Comparison of ENCODE assay signal across 9 cellular contexts in genomic region chr7:100745184-100745583, GRCh38. TPM values are rescaled to one million over a fixed set of nuclear protein-coding genes. Genes with fewer than 3 reads are reported as not detected.
DNase-seq lines count a peak whose midpoint lies in the region; ATAC-seq, FAIRE-seq and TF ChIP-seq lines count a peak whose summit lies in the region.
"Had no signal": no experiment of that assay in that cellular context is flagged by ENCODE, and none has a peak within 500 bp of the region (broad histone marks: within the 10 kb centered on the region; RNA-seq: fewer than 3 reads in every experiment).

No MANE protein-coding gene starts in this region.

- intact Hi-C loops in HepG2 (cut with micrococcal nuclease; ENCODE audit: unreplicated experiment): no loop called here

- TF ChIP-seq EP300 in HepG2 (IDR thresholded peaks at IDR 0.05; ENCODE audit: low read depth in 2 of 2, low read length in 2 of 2) (no peak), HepG2 (CRISPR knock-in tag; IDR thresholded peaks at IDR 0.05; ENCODE audit: borderline replicate concordance) (no peak)

- in situ Hi-C loops in HepG2 (cut with HindIII; ENCODE audit: extremely low pct_ligation_motif_present, low pct_unique_long_range_greater_than_20kb): no loop called here

- H3K9me3 ChIP-seq in liver (ENCODE audit: control insufficient read depth in 4 of 4, low read length in 3 of 4) (no peaks in the 10 kb centered on the region), HepG2 (ENCODE audit: low read length) (no peaks in the 10 kb centered on the region)
- H3K9me3 ChIP-seq in effector memory CD4-positive, alpha-beta T cell (ENCODE audit: control insufficient read depth, low read length): no peaks in the 10 kb centered on the region

- H4K20me1 ChIP-seq in HepG2 (ENCODE audit: insufficient read depth, low read length): no peaks in the 10 kb centered on the region

- peaks cover 4% of the 10 kb centered on the region for H3K9me3 Mint-ChIP-seq in activated naive CD8-positive, alpha-beta T cell treated with anti-CD3 and anti-CD28 coated beads, Interleukin-2, amount 50 U/mL, for 24 hours
- no peaks in the 10 kb centered on the region for H3K9me3 Mint-ChIP-seq in stimulated activated effector memory CD8-positive, alpha-beta T cell treated with anti-CD3 and anti-CD28 coated beads, Interleukin-12 subunit alpha, Interleukin-12 subunit beta, amount 100 ng/mL, for 72 hours

- WGBS in liver: 6% methylated on average over 27 of the region's 28 CpGs
- WGBS in HepG2 (ENCODE audit: low lambda C conversion rate): 86% methylated on average over 27 of the region's 28 CpGs

- no peaks in the 10 kb centered on the region for H3K79me2 ChIP-seq in HepG2 (ENCODE audit: insufficient read depth, low read length)

- FAIRE-seq in HepG2 (lab: Jason Lieb, UNC): no peak

- TF ChIP-seq CTCF in liver (IDR thresholded peaks at IDR 0.05; ENCODE audit: low read depth, low read length, missing input control) (no peak), HepG2 (CRISPR knock-in tag; IDR thresholded peaks at IDR 0.05) (no peak)

- DNase-seq in HepG2 (ENCODE audit: low spot score) (no peak), hippocampal formation (lab: John Stamatoyannopoulos, UW) (peak; percentile 3 to 21), NCI-H1048 (lab: John Stamatoyannopoulos, UW) (no peak)
- peak; percentile 26 for DNase-seq in activated naive CD8-positive, alpha-beta T cell treated with anti-CD3 and anti-CD28 coated beads, Interleukin-2, amount 50 U/mL, for 24 hours
- DNase-seq in stimulated activated effector memory CD8-positive, alpha-beta T cell treated with anti-CD3 and anti-CD28 coated beads, Interleukin-12 subunit alpha, Interleukin-12 subunit beta, amount 100 ng/mL, for 72 hours (ENCODE audit: low spot score in 2 of 2): peak in 1 of 2 donors; percentile 58
- no peak for DNase-seq in effector memory CD4-positive, alpha-beta T cell

- H3K36me3 Mint-ChIP-seq in activated naive CD8-positive, alpha-beta T cell treated with anti-CD3 and anti-CD28 coated beads, Interleukin-2, amount 50 U/mL, for 24 hours (ENCODE audit: low read depth): no peaks in the 10 kb centered on the region
- no peaks in the 10 kb centered on the region for H3K36me3 Mint-ChIP-seq in stimulated activated effector memory CD8-positive, alpha-beta T cell treated with anti-CD3 and anti-CD28 coated beads, Interleukin-12 subunit alpha, Interleukin-12 subunit beta, amount 100 ng/mL, for 72 hours

- H3K36me3 ChIP-seq in liver (ENCODE audit: control insufficient read depth in 4 of 4, insufficient read depth in 3 of 4, low read depth in 1 of 4, low read length in 3 of 4): no peaks in the 10 kb centered on the region
- no peaks in the 10 kb centered on the region for H3K36me3 ChIP-seq in HepG2 (replicated peaks in 1 of 2; ENCODE audit: control insufficient read depth in 1 of 2, insufficient read depth in 2 of 2, low read length in 2 of 2)
- no peaks in the 10 kb centered on the region for H3K36me3 ChIP-seq in effector memory CD4-positive, alpha-beta T cell (ENCODE audit: control insufficient read depth, insufficient read depth, low read length)

- CTCF ChIA-PET in HepG2 (lab: Yijun Ruan, JAX; ENCODE audit: low intra/inter-chr PET ratio, low total read pairs): no interaction called here

- TF ChIP-seq POLR2A in HepG2 (IDR thresholded peaks at IDR 0.05; ENCODE audit: insufficient read depth in 1 of 2, low read depth in 2 of 2, low read length in 2 of 2) (no peak), GM18505 (IDR thresholded peaks at IDR 0.05; ENCODE audit: borderline replicate concordance, extremely low read depth, insufficient read depth, insufficient read length) (no peak)

- H3K4me1 ChIP-seq in liver (ENCODE audit: control insufficient read depth in 4 of 4, insufficient read depth in 4 of 4, low read length in 3 of 4) (no peaks in the 10 kb centered on the region), HepG2 (ENCODE audit: insufficient read depth, low read length) (peaks cover 6% of the 10 kb centered on the region)
- no peaks in the 10 kb centered on the region for H3K4me1 ChIP-seq in effector memory CD4-positive, alpha-beta T cell (ENCODE audit: control insufficient read depth, insufficient read depth, low read length, poor library complexity, severe bottlenecking)

- H3K4me1 Mint-ChIP-seq in activated naive CD8-positive, alpha-beta T cell treated with anti-CD3 and anti-CD28 coated beads, Interleukin-2, amount 50 U/mL, for 24 hours: peaks cover 2% of the 10 kb centered on the region
- peaks cover 7% of the 10 kb centered on the region for H3K4me1 Mint-ChIP-seq in stimulated activated effector memory CD8-positive, alpha-beta T cell treated with anti-CD3 and anti-CD28 coated beads, Interleukin-12 subunit alpha, Interleukin-12 subunit beta, amount 100 ng/mL, for 72 hours

- peaks cover 27% of the 10 kb centered on the region for H3K27me3 Mint-ChIP-seq in activated naive CD8-positive, alpha-beta T cell treated with anti-CD3 and anti-CD28 coated beads, Interleukin-2, amount 50 U/mL, for 24 hours

- TF ChIP-seq RAD21 in liver (IDR thresholded peaks at IDR 0.05) (no peak), HepG2 (CRISPR knock-in tag; IDR thresholded peaks at IDR 0.05) (no peak)

- H2AFZ ChIP-seq in HepG2 (ENCODE audit: low read length): no peak overlapping the region

- peak overlapping the region; percentile 54 for H3K27ac Mint-ChIP-seq in activated naive CD8-positive, alpha-beta T cell treated with anti-CD3 and anti-CD28 coated beads, Interleukin-2, amount 50 U/mL, for 24 hours
- H3K27ac Mint-ChIP-seq in stimulated activated effector memory CD8-positive, alpha-beta T cell treated with anti-CD3 and anti-CD28 coated beads, Interleukin-12 subunit alpha, Interleukin-12 subunit beta, amount 100 ng/mL, for 72 hours: peak overlapping the region; percentile 50

- no peak overlapping the region for H3K4me2 ChIP-seq in HepG2 (ENCODE audit: low read depth, low read length)

- POLR2A ChIA-PET in HepG2 (lab: Yijun Ruan, JAX): no interaction called here

- H3K9ac ChIP-seq in liver (ENCODE audit: low read depth in 1 of 2, low read length in 2 of 2) (no peak overlapping the region), HepG2 (ENCODE audit: insufficient read depth, low read depth, low read length) (no peak overlapping the region)

- no peak for ATAC-seq in HepG2
- peak; percentile 40 for ATAC-seq in activated naive CD8-positive, alpha-beta T cell treated with anti-CD3 and anti-CD28 coated beads, Interleukin-2, amount 50 U/mL, for 24 hours
- peak; percentile 59 for ATAC-seq in stimulated activated effector memory CD8-positive, alpha-beta T cell treated with anti-CD3 and anti-CD28 coated beads, Interleukin-12 subunit alpha, Interleukin-12 subunit beta, amount 100 ng/mL, for 72 hours
- no peak for ATAC-seq in GM18505 (IDR thresholded peaks at IDR 0.05; ENCODE audit: unreplicated experiment)

- BruUV-seq in HepG2 (replicated peaks; lab: Mats Ljungman, UMichigan): no TSS peak

- no peak overlapping the region for H3K27ac ChIP-seq in liver (ENCODE audit: low read depth in 1 of 2, low read length in 2 of 2)
- no peak overlapping the region for H3K27ac ChIP-seq in HepG2 (ENCODE audit: extremely low read length, insufficient read depth, low read length)
- H3K27ac ChIP-seq in effector memory CD4-positive, alpha-beta T cell (ENCODE audit: insufficient read depth, low read length, poor library complexity, severe bottlenecking): no peak overlapping the region

- H3K4me3 ChIP-seq in liver (ENCODE audit: low read depth in 1 of 3, low read length in 3 of 3) (peak overlapping the region in 2 of 3 donors; percentile 24 to 39), HepG2 (replicated peaks in 1 of 3; ENCODE audit: insufficient read depth in 1 of 3, low read depth in 2 of 3, low read length in 3 of 3) (no peak overlapping the region)
- H3K4me3 ChIP-seq in effector memory CD4-positive, alpha-beta T cell (ENCODE audit: insufficient read depth, low read depth, low read length, poor library complexity, severe bottlenecking): no peak overlapping the region

- H3K27me3 ChIP-seq in liver (ENCODE audit: control insufficient read depth in 4 of 4, insufficient read depth in 4 of 4, low read length in 3 of 4): no peaks in the 10 kb centered on the region
- no peaks in the 10 kb centered on the region for H3K27me3 ChIP-seq in HepG2 (ENCODE audit: control insufficient read depth in 1 of 2, insufficient read depth in 2 of 2, low read length in 2 of 2)
- no peaks in the 10 kb centered on the region for H3K27me3 ChIP-seq in effector memory CD4-positive, alpha-beta T cell (replicated peaks; ENCODE audit: control insufficient read depth, insufficient read depth, low read length, poor library complexity, severe bottlenecking)

- H3K4me3 Mint-ChIP-seq in activated naive CD8-positive, alpha-beta T cell treated with anti-CD3 and anti-CD28 coated beads, Interleukin-2, amount 50 U/mL, for 24 hours: peak overlapping the region; percentile 71
- H3K4me3 Mint-ChIP-seq in stimulated activated effector memory CD8-positive, alpha-beta T cell treated with anti-CD3 and anti-CD28 coated beads, Interleukin-12 subunit alpha, Interleukin-12 subunit beta, amount 100 ng/mL, for 72 hours: peak overlapping the region; percentile 68

RNA-seq across cellular contexts. Expression of gene ZAN, which starts 11.8 kb away (rescaled TPM):
- total RNA-seq in liver (under 1 TPM in 1 of 2 donors, not detected in 1; under 0.01 TPM), HepG2 (2016; rRNA removed; fragmentation: Illumina TruSeq; extraction: Trizol) (0.02 and 0.08 TPM in 2 replicates)
- polyA plus RNA-seq in liver (under 1 TPM in 1 of 2 donors, not detected in 1; 0.08 TPM), HepG2 (2011; rRNA removed) (0.09 and 0.14 TPM in 2 replicates)
- total RNA-seq in HepG2 (2016; cell fraction: cytosol; rRNA removed; fragmentation: Illumina TruSeq; extraction: Trizol; ENCODE audit: low read depth): 0.09 and 0.10 TPM in 2 replicates
- 0.04 TPM in 2 replicates for total RNA-seq in HepG2 (2016; cell fraction: insoluble cytoplasmic fraction; rRNA removed; fragmentation: Illumina TruSeq; extraction: Trizol)
- total RNA-seq in HepG2 (2016; cell fraction: membrane; rRNA removed; fragmentation: Illumina TruSeq; extraction: Trizol): 0.03 and 0.06 TPM in 2 replicates
- 0.06 TPM in 2 replicates for total RNA-seq in HepG2 (2016; cell fraction: nucleus; rRNA removed; fragmentation: Illumina TruSeq; extraction: Trizol)
- polyA plus RNA-seq in HepG2 (2011; cell fraction: cytosol; rRNA removed): 0.07 and 0.08 TPM in 2 replicates
- polyA plus RNA-seq in HepG2 (2011; cell fraction: nucleus; rRNA removed): 0.55 and 0.66 TPM in 2 replicates
- 0.13 and 0.23 TPM in 2 replicates for polyA plus RNA-seq in HepG2 (2012)
- 0.05 TPM in 2 replicates for polyA plus RNA-seq in HepG2 (2016; cell fraction: cytosol; fragmentation: Illumina TruSeq; extraction: Trizol; ENCODE audit: low read depth)
- 0.05 and 0.12 TPM in 2 replicates for polyA plus RNA-seq in HepG2 (2016; cell fraction: insoluble cytoplasmic fraction; fragmentation: Illumina TruSeq; extraction: Trizol; ENCODE audit: low read depth)
- 0.07 and 0.08 TPM in 2 replicates for polyA plus RNA-seq in HepG2 (2016; cell fraction: membrane; fragmentation: Illumina TruSeq; extraction: Trizol; ENCODE audit: low read depth)
- 0.44 and 0.63 TPM in 2 replicates for polyA plus RNA-seq in HepG2 (2016; cell fraction: nucleus; fragmentation: Illumina TruSeq; extraction: Trizol; ENCODE audit: insufficient read depth, low read depth)
- 0.48 TPM in 1 of 2 replicates, not detected in the other for polyA minus RNA-seq in HepG2 (2011; rRNA and poly(A)+ RNA removed; ENCODE audit: low replicate concordance)
- 0.10 and 0.18 TPM in 2 replicates for polyA minus RNA-seq in HepG2 (2011; cell fraction: cytosol; rRNA and poly(A)+ RNA removed)
- polyA minus RNA-seq in HepG2 (2011; cell fraction: nucleus; rRNA and poly(A)+ RNA removed): 0.25 and 0.26 TPM in 2 replicates
- total RNA-seq: Daoy had no signal

RNA-seq across cellular contexts. Expression of gene EPO, which starts 24.9 kb away (rescaled TPM):
- total RNA-seq in liver (1 to 10 TPM; 1.3 to 1.5 TPM), HepG2 (2016; rRNA removed; fragmentation: Illumina TruSeq; extraction: Trizol) (9.9 and 10.3 TPM in 2 replicates)
- polyA plus RNA-seq in liver (10 to 100 TPM in 1 of 2 donors, 1 to 10 TPM in 1; 5.3 to 22.9 TPM), HepG2 (2011; rRNA removed) (25.7 and 26.2 TPM in 2 replicates)
- total RNA-seq in HepG2 (2016; cell fraction: cytosol; rRNA removed; fragmentation: Illumina TruSeq; extraction: Trizol; ENCODE audit: low read depth): 10.8 and 15.4 TPM in 2 replicates
- 9.7 and 9.8 TPM in 2 replicates for total RNA-seq in HepG2 (2016; cell fraction: insoluble cytoplasmic fraction; rRNA removed; fragmentation: Illumina TruSeq; extraction: Trizol)
- total RNA-seq in HepG2 (2016; cell fraction: membrane; rRNA removed; fragmentation: Illumina TruSeq; extraction: Trizol): 16.5 and 20.1 TPM in 2 replicates
- total RNA-seq in HepG2 (2016; cell fraction: nucleus; rRNA removed; fragmentation: Illumina TruSeq; extraction: Trizol): 5.3 and 6.7 TPM in 2 replicates
- 19.8 and 27.3 TPM in 2 replicates for polyA plus RNA-seq in HepG2 (2011; cell fraction: cytosol; rRNA removed)
- 19.5 and 22.2 TPM in 2 replicates for polyA plus RNA-seq in HepG2 (2011; cell fraction: nucleus; rRNA removed)
- 8.8 and 13.8 TPM in 2 replicates for polyA plus RNA-seq in HepG2 (2012)
- 12.3 and 15.4 TPM in 2 replicates for polyA plus RNA-seq in HepG2 (2016; cell fraction: cytosol; fragmentation: Illumina TruSeq; extraction: Trizol; ENCODE audit: low read depth)
- polyA plus RNA-seq in HepG2 (2016; cell fraction: insoluble cytoplasmic fraction; fragmentation: Illumina TruSeq; extraction: Trizol; ENCODE audit: low read depth): 10.0 and 11.4 TPM in 2 replicates
- 14.8 and 16.9 TPM in 2 replicates for polyA plus RNA-seq in HepG2 (2016; cell fraction: membrane; fragmentation: Illumina TruSeq; extraction: Trizol; ENCODE audit: low read depth)
- polyA plus RNA-seq in HepG2 (2016; cell fraction: nucleus; fragmentation: Illumina TruSeq; extraction: Trizol; ENCODE audit: insufficient read depth, low read depth): 13.7 and 14.3 TPM in 2 replicates
- 17.8 TPM in 1 of 2 replicates, not detected in the other for polyA minus RNA-seq in HepG2 (2011; rRNA and poly(A)+ RNA removed; ENCODE audit: low replicate concordance)
- polyA minus RNA-seq in HepG2 (2011; cell fraction: cytosol; rRNA and poly(A)+ RNA removed): 10.0 and 11.1 TPM in 2 replicates
- 2.6 and 3.1 TPM in 2 replicates for polyA minus RNA-seq in HepG2 (2011; cell fraction: nucleus; rRNA and poly(A)+ RNA removed)
- total RNA-seq: Daoy had no signal

RNA-seq across cellular contexts. Expression of gene POP7, which starts 39.3 kb away (rescaled TPM):
- total RNA-seq in liver (10 to 100 TPM; 19.1 to 36.6 TPM), HepG2 (2016; rRNA removed; fragmentation: Illumina TruSeq; extraction: Trizol) (91.1 and 91.5 TPM in 2 replicates)
- polyA plus RNA-seq in liver (10 to 100 TPM; 31.1 to 40.1 TPM), HepG2 (2011; rRNA removed) (63.9 and 70.6 TPM in 2 replicates)
- 80.9 and 134 TPM in 2 replicates for total RNA-seq in HepG2 (2016; cell fraction: cytosol; rRNA removed; fragmentation: Illumina TruSeq; extraction: Trizol; ENCODE audit: low read depth)
- 88.0 and 96.3 TPM in 2 replicates for total RNA-seq in HepG2 (2016; cell fraction: insoluble cytoplasmic fraction; rRNA removed; fragmentation: Illumina TruSeq; extraction: Trizol)
- total RNA-seq in HepG2 (2016; cell fraction: membrane; rRNA removed; fragmentation: Illumina TruSeq; extraction: Trizol): 82.0 and 130 TPM in 2 replicates
- 30.9 and 33.0 TPM in 2 replicates for total RNA-seq in HepG2 (2016; cell fraction: nucleus; rRNA removed; fragmentation: Illumina TruSeq; extraction: Trizol)
- 59.0 and 91.7 TPM in 2 replicates for polyA plus RNA-seq in HepG2 (2011; cell fraction: cytosol; rRNA removed)
- 30.7 and 33.6 TPM in 2 replicates for polyA plus RNA-seq in HepG2 (2011; cell fraction: nucleus; rRNA removed)
- 35.3 and 43.7 TPM in 2 replicates for polyA plus RNA-seq in HepG2 (2012)
- 72.9 and 135 TPM in 2 replicates for polyA plus RNA-seq in HepG2 (2016; cell fraction: cytosol; fragmentation: Illumina TruSeq; extraction: Trizol; ENCODE audit: low read depth)
- polyA plus RNA-seq in HepG2 (2016; cell fraction: insoluble cytoplasmic fraction; fragmentation: Illumina TruSeq; extraction: Trizol; ENCODE audit: low read depth): 95.2 and 106 TPM in 2 replicates
- polyA plus RNA-seq in HepG2 (2016; cell fraction: membrane; fragmentation: Illumina TruSeq; extraction: Trizol; ENCODE audit: low read depth): 75.0 and 120 TPM in 2 replicates
- polyA plus RNA-seq in HepG2 (2016; cell fraction: nucleus; fragmentation: Illumina TruSeq; extraction: Trizol; ENCODE audit: insufficient read depth, low read depth): 59.0 and 71.0 TPM in 2 replicates
- polyA minus RNA-seq in HepG2 (2011; rRNA and poly(A)+ RNA removed; ENCODE audit: low replicate concordance): 32.0 and 34.2 TPM in 2 replicates
- polyA minus RNA-seq in HepG2 (2011; cell fraction: cytosol; rRNA and poly(A)+ RNA removed): 21.5 and 21.6 TPM in 2 replicates
- 4.5 and 5.0 TPM in 2 replicates for polyA minus RNA-seq in HepG2 (2011; cell fraction: nucleus; rRNA and poly(A)+ RNA removed)

RNA-seq across cellular contexts. Expression of gene GIGYF1, which starts 51.1 kb away (rescaled TPM):
- total RNA-seq in liver (10 to 100 TPM; 12.7 TPM), HepG2 (2016; rRNA removed; fragmentation: Illumina TruSeq; extraction: Trizol) (6.4 and 16.1 TPM in 2 replicates)
- polyA plus RNA-seq in liver (1 to 10 TPM; 6.8 to 7.5 TPM), HepG2 (2011; rRNA removed) (7.6 and 10.2 TPM in 2 replicates)
- 1.1 TPM in 2 replicates for total RNA-seq in HepG2 (2016; cell fraction: cytosol; rRNA removed; fragmentation: Illumina TruSeq; extraction: Trizol; ENCODE audit: low read depth)
- total RNA-seq in HepG2 (2016; cell fraction: insoluble cytoplasmic fraction; rRNA removed; fragmentation: Illumina TruSeq; extraction: Trizol): 5.2 and 15.6 TPM in 2 replicates
- total RNA-seq in HepG2 (2016; cell fraction: membrane; rRNA removed; fragmentation: Illumina TruSeq; extraction: Trizol): 2.5 and 3.1 TPM in 2 replicates
- 20.9 and 26.7 TPM in 2 replicates for total RNA-seq in HepG2 (2016; cell fraction: nucleus; rRNA removed; fragmentation: Illumina TruSeq; extraction: Trizol)
- polyA plus RNA-seq in HepG2 (2011; cell fraction: cytosol; rRNA removed): 2.9 and 4.4 TPM in 2 replicates
- polyA plus RNA-seq in HepG2 (2011; cell fraction: nucleus; rRNA removed): 109 and 136 TPM in 2 replicates
- polyA plus RNA-seq in HepG2 (2012): 14.6 and 15.7 TPM in 2 replicates
- 0.49 and 0.50 TPM in 2 replicates for polyA plus RNA-seq in HepG2 (2016; cell fraction: cytosol; fragmentation: Illumina TruSeq; extraction: Trizol; ENCODE audit: low read depth)
- 4.7 and 6.6 TPM in 2 replicates for polyA plus RNA-seq in HepG2 (2016; cell fraction: insoluble cytoplasmic fraction; fragmentation: Illumina TruSeq; extraction: Trizol; ENCODE audit: low read depth)
- polyA plus RNA-seq in HepG2 (2016; cell fraction: membrane; fragmentation: Illumina TruSeq; extraction: Trizol; ENCODE audit: low read depth): 1.2 and 1.8 TPM in 2 replicates
- 82.9 and 91.2 TPM in 2 replicates for polyA plus RNA-seq in HepG2 (2016; cell fraction: nucleus; fragmentation: Illumina TruSeq; extraction: Trizol; ENCODE audit: insufficient read depth, low read depth)
- 10.8 and 12.0 TPM in 2 replicates for polyA minus RNA-seq in HepG2 (2011; rRNA and poly(A)+ RNA removed; ENCODE audit: low replicate concordance)
- 5.3 and 5.8 TPM in 2 replicates for polyA minus RNA-seq in HepG2 (2011; cell fraction: cytosol; rRNA and poly(A)+ RNA removed)
- polyA minus RNA-seq in HepG2 (2011; cell fraction: nucleus; rRNA and poly(A)+ RNA removed): 29.1 and 35.3 TPM in 2 replicates

Comparison
In these comparisons a context has a peak if more than half of its experiments do, and no peak if none do; other contexts are left out.
1. H3K4me3 ChIP-seq: peak in liver (2 of 3); none in HepG2 (0 of 3) and effector memory CD4-positive, alpha-beta T cell (single experiment).
2. ATAC-seq: peak in activated naive CD8-positive, alpha-beta T cell treated with anti-CD3 and anti-CD28 coated beads, Interleukin-2, amount 50 U/mL, for 24 hours (single experiment) and stimulated activated effector memory CD8-positive, alpha-beta T cell treated with anti-CD3 and anti-CD28 coated beads, Interleukin-12 subunit alpha, Interleukin-12 subunit beta, amount 100 ng/mL, for 72 hours (single experiment); none in HepG2 (single experiment) and GM18505 (single experiment).
3. DNase-seq: peak in activated naive CD8-positive, alpha-beta T cell treated with anti-CD3 and anti-CD28 coated beads, Interleukin-2, amount 50 U/mL, for 24 hours (single experiment) and hippocampal formation (2 of 2); none in HepG2 (single experiment), effector memory CD4-positive, alpha-beta T cell (0 of 3) and NCI-H1048 (single experiment).